35 cellular contexts compared by ENCODE assay signal in the genomic region with DNA sequence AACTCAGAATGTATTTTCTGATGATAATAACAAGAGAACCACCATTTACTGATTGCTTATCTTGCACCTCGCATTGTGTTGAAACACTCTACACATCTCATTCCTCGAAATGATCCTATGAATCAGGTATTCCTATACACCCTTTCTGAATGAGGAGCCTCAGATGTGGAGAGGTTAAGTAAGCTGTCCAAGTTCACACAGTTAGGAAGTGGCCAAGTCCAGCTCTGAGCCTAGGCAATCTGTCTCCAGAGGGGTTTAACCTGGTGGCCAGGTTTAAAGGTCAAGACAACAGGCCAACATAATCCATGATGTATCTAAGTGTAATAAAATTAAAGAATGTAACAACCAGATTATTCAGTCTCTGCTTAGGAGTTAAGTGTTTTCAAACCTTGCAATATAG.
"Had no signal": no experiment of that assay in that cellular context is flagged by ENCODE, and none has a peak within 500 bp of the region (broad histone marks: within the 10 kb centered on the region; RNA-seq: fewer than 3 reads in every experiment).

No MANE protein-coding gene starts in this region.

- H3K9me3 Mint-ChIP-seq: effector memory CD8-positive, alpha-beta T cell had no signal

- H3K4me3 Mint-ChIP-seq: activated naive CD4-positive, alpha-beta T cell treated with anti-CD3 and anti-CD28 coated beads, Interleukin-2, amount 10 ng/mL, durations not matched to agents 7 days and 5 days; activated naive CD8-positive, alpha-beta T cell treated with anti-CD3 and anti-CD28 coated beads, Interleukin-2, amount 50 U/mL, for 24 hours; nephron progenitor cell; T-helper 1 cell treated with Interleukin-12 subunit alpha and Interleukin-12 subunit beta and Interleukin-4 antibody, amounts not matched to agents 30 μg/mL and 1 μg/mL, for 36 hours had no signal

- H3K9me3 ChIP-seq: neutrophil, ovary, suprapubic skin, tibial artery had no signal

- H3K4me3 ChIP-seq: left lung, lung, ovary, skin epidermis, stomach, suprapubic skin, tibial artery had no signal

- H3K27me3 Mint-ChIP-seq: activated naive CD4-positive, alpha-beta T cell treated with anti-CD3 and anti-CD28 coated beads, Interleukin-2, amount 10 ng/mL, durations not matched to agents 7 days and 5 days; activated naive CD8-positive, alpha-beta T cell treated with anti-CD3 and anti-CD28 coated beads, Interleukin-2, amount 50 U/mL, for 24 hours; effector memory CD8-positive, alpha-beta T cell; progenitor cell of endocrine pancreas had no signal

- H3K4me1 ChIP-seq: stomach had no signal

- DNase-seq: activated CD4-positive, alpha-beta T cell treated with anti-CD3 and anti-CD28 coated beads for 48 hours; activated CD4-positive, alpha-beta T cell treated with anti-CD3 and anti-CD28 coated beads, Interleukin-2, amount 50 U/mL, for 48 hours; activated CD8-positive, alpha-beta memory T cell treated with anti-CD3 and anti-CD28 coated beads, Interleukin-2, amount 50 U/mL, for 4 hours; activated gamma-delta T cell; activated naive CD4-positive, alpha-beta T cell treated with anti-CD3 and anti-CD28 coated beads, Interleukin-2, amount 10 ng/mL, durations not matched to agents 7 days and 5 days; activated naive CD8-positive, alpha-beta T cell treated with anti-CD3 and anti-CD28 coated beads, Interleukin-2, amount 50 U/mL, for 24 hours; activated T-cell treated with anti-CD3 and anti-CD28 coated beads, Interleukin-2, amount 50 U/mL, for 1 hour; amygdala; caudate nucleus; cortex of kidney; effector memory CD8-positive, alpha-beta T cell; foreskin fibroblast; head of caudate nucleus; hypothalamus; kidney glomerular epithelial cell; left lung; mesendoderm; nephron progenitor cell; ovary; stimulated activated CD4-positive, alpha-beta T cell treated with anti-CD3 and anti-CD28 coated beads, Interleukin-12 subunit alpha, Interleukin-12 subunit beta, amount 100 ng/mL, for 4 hours; stimulated activated CD4-positive, alpha-beta T cell treated with anti-CD3 and anti-CD28 coated beads, Interleukin-4, amount 100 ng/mL, for 1 hour; stomach; T-helper 9 cell; tibial artery had no signal

- ATAC-seq: activated CD4-positive, CD25-positive, alpha-beta regulatory T cell treated with anti-CD3 and anti-CD28 coated beads, Interleukin-2, amount 50 U/mL, for 24 hours; activated naive CD8-positive, alpha-beta T cell treated with anti-CD3 and anti-CD28 coated beads, Interleukin-2, amount 50 U/mL, for 24 hours; effector memory CD8-positive, alpha-beta T cell; left lung; sciatic nerve had no signal

- H3K27me3 ChIP-seq: left lung, neutrophil, ovary, stomach, suprapubic skin, tibial artery had no signal

- H3K27ac Mint-ChIP-seq: activated naive CD4-positive, alpha-beta T cell treated with anti-CD3 and anti-CD28 coated beads, Interleukin-2, amount 10 ng/mL, durations not matched to agents 7 days and 5 days; nephron progenitor cell; progenitor cell of endocrine pancreas had no signal

- FAIRE-seq: endothelial cell of umbilical vein, TTC549 had no signal

- H3K36me3 ChIP-seq: left lung, neutrophil, ovary, stomach, suprapubic skin, tibial artery had no signal

- H3K27ac ChIP-seq: left lung, neutrophil, stomach, suprapubic skin, tibial artery, VCaP had no signal
